In genomic region chr12:118190266-118190665, GRCh38 we compare ENCODE assay signal across 10 cellular contexts. TPM values are rescaled to one million over a fixed set of nuclear protein-coding genes. Genes with fewer than 3 reads are reported as not detected.
A peak's percentile ranks its signal among the peaks of the same experiment; 100 is the strongest.
DNase-seq lines count a peak whose midpoint lies in the region; ATAC-seq and TF ChIP-seq lines count a peak whose summit lies in the region.
"Had no signal": no experiment of that assay in that cellular context is flagged by ENCODE, and none has a peak within 500 bp of the region (broad histone marks: within the 10 kb centered on the region; RNA-seq: fewer than 3 reads in every experiment).

No MANE protein-coding gene starts in this region.

- H3K36me3 Mint-ChIP-seq in natural killer cell: no peaks in the 10 kb centered on the region

- H3K27me3 ChIP-seq in cardiac muscle cell (no peaks in the 10 kb centered on the region), rectal smooth muscle tissue (ENCODE audit: control insufficient read depth, insufficient read depth, low read length) (no peaks in the 10 kb centered on the region)

- in situ Hi-C loops in G401 (cut with HindIII; ENCODE audit: low sequenced_read_pairs): no loop called here

- H3K27ac ChIP-seq in cardiac muscle cell (peak overlapping the region; percentile 98), rectal smooth muscle tissue (ENCODE audit: low read depth, low read length) (peak overlapping the region; percentile 75)

- H3K27me3 Mint-ChIP-seq in natural killer cell (ENCODE audit: low read depth in 2 of 2): no peaks in the 10 kb centered on the region

- DNase-seq in G401 (ENCODE audit: low spot score) (peak; percentile 90), cardiac muscle cell (ENCODE audit: low read depth in 1 of 2, low spot score in 1 of 2) (peak; percentile 15 to 50), natural killer cell (no peak), retina (no peak)
- DNase-seq: activated naive CD4-positive, alpha-beta T cell treated with anti-CD3 and anti-CD28 coated beads, Interleukin-2, amount 50 U/mL, for 16 hours; MM.1S had no signal

- H3K9me3 Mint-ChIP-seq in natural killer cell: no peaks in the 10 kb centered on the region

- no peak overlapping the region for H3K4me3 Mint-ChIP-seq in natural killer cell

- H3K4me1 ChIP-seq in cardiac muscle cell (ENCODE audit: low read depth) (peaks cover 15% of the 10 kb centered on the region), rectal smooth muscle tissue (ENCODE audit: control insufficient read depth, insufficient read depth, low read length) (peaks cover 7% of the 10 kb centered on the region)

- intact Hi-C loops in natural killer cell (cut with micrococcal nuclease): no loop called here

- H3K9me3 ChIP-seq in cardiac muscle cell (ENCODE audit: low read depth): no peaks in the 10 kb centered on the region

- TF ChIP-seq CTCF in WI38 (IDR thresholded peaks at IDR 0.05; ENCODE audit: low read depth, low read length) (no peak), cardiac muscle cell (IDR thresholded peaks at IDR 0.05; ENCODE audit: low read depth, low read length) (no peak), natural killer cell (IDR thresholded peaks at IDR 0.05) (no peak)

- H3K4me1 Mint-ChIP-seq in natural killer cell: peaks cover 17 to 21% of the 10 kb centered on the region in 2 donors

- H3K36me3 ChIP-seq in cardiac muscle cell: no peaks in the 10 kb centered on the region
- no peaks in the 10 kb centered on the region for H3K36me3 ChIP-seq in rectal smooth muscle tissue (ENCODE audit: control insufficient read depth, insufficient read depth, low read length)

- no peak for ATAC-seq in natural killer cell
- no peak for ATAC-seq in GM21717 (IDR thresholded peaks at IDR 0.05; ENCODE audit: unreplicated experiment)
- no peak for ATAC-seq in HG03571 (IDR thresholded peaks at IDR 0.05; ENCODE audit: unreplicated experiment)

- H3K4me3 ChIP-seq in WI38 (ENCODE audit: low read depth, low read length) (peak overlapping the region; percentile 63), cardiac muscle cell (no peak overlapping the region), rectal smooth muscle tissue (ENCODE audit: low read length) (peak overlapping the region; percentile 60)

- H3K9ac ChIP-seq in rectal smooth muscle tissue (ENCODE audit: low read length): no peak overlapping the region

- no peak overlapping the region for H3K27ac Mint-ChIP-seq in natural killer cell

RNA-seq across cellular contexts. Expression of gene PEBP1, which starts 54.3 kb away (rescaled TPM):
- 259 and 282 TPM in 2 replicates for total RNA-seq in G401 (2014; rRNA removed; shearing (Covaris generic))
- 404 and 408 TPM in 2 replicates for total RNA-seq in cardiac muscle cell
- 468 and 511 TPM in 2 replicates for polyA plus RNA-seq in cardiac muscle cell
- 10 to 100 TPM; 38.0 to 54.0 (median 41.4) TPM for total RNA-seq in natural killer cell

Comparison
In these comparisons a context has a peak if more than half of its experiments do, and no peak if none do; other contexts are left out.
1. DNase-seq: peak in G401 (single experiment) and cardiac muscle cell (2 of 2); none in natural killer cell (single experiment) and retina (single experiment).